ENCODE assay signal across 22 cellular contexts in genomic region chr2:199983534-199983933, GRCh38. TPM values are rescaled to one million over a fixed set of nuclear protein-coding genes. Genes with fewer than 3 reads are reported as not detected.
DNase-seq lines count a peak whose midpoint lies in the region; ATAC-seq and TF ChIP-seq lines count a peak whose summit lies in the region.
"Had no signal": no experiment of that assay in that cellular context is flagged by ENCODE, and none has a peak within 500 bp of the region (broad histone marks: within the 10 kb centered on the region; RNA-seq: fewer than 3 reads in every experiment).

No MANE protein-coding gene starts in this region.

- no peak overlapping the region for H4K5ac ChIP-seq in H9 (ENCODE audit: insufficient read length, low read depth, low read length)

- H3K27ac ChIP-seq in H9 (ENCODE audit: insufficient read length, low read depth, low read length) = peak overlapping the region; percentile 55
- no peak overlapping the region for H3K27ac ChIP-seq in colonic mucosa
- H3K27ac ChIP-seq: HL-60 had no signal

- no peak overlapping the region for H3K9ac ChIP-seq in H9 (ENCODE audit: extremely low read depth, insufficient read length, low read length)
- H3K9ac ChIP-seq in colonic mucosa (ENCODE audit: low read depth in 2 of 2, low read length in 2 of 2) = no peak overlapping the region

- H3K4me3 ChIP-seq in colonic mucosa = no peak overlapping the region
- H3K4me3 ChIP-seq: GM12878 had no signal

- no peak for DNase-seq in H9
- DNase-seq in NCI-H526 (lab: John Stamatoyannopoulos, UW) = peak; percentile 66 to 67
- peak; percentile 42 for DNase-seq in fibroblast of peridontal ligament (ENCODE audit: extremely low read depth)
- no peak for DNase-seq in SW480 (ENCODE audit: low spot score)
- no peak for DNase-seq in colonic mucosa
- DNase-seq: ACHN; BE2C; C1 segment of cervical spinal cord; CD4-positive, CD25-positive, alpha-beta regulatory T cell; CD8-positive, alpha-beta memory T cell; COR-L47; DMS 273 treated with DMSO at 0.1 percent for 48 hours; DMS53; DND-41; EL; KBM-7 had no signal

- TF ChIP-seq CTCF in H9 (conservative IDR thresholded peaks at IDR 0.05) (no peak), nephron (IDR thresholded peaks at IDR 0.05; ENCODE audit: unreplicated experiment in 3 of 3) (no peak), colonic mucosa (IDR thresholded peaks at IDR 0.05) (no peak)

- peaks cover 4% of the 10 kb centered on the region for H3K23me2 ChIP-seq in H9 (ENCODE audit: insufficient read length, low read depth, low read length, poor library complexity, severe bottlenecking)

- no peak overlapping the region for H2BK120ac ChIP-seq in H9 (ENCODE audit: low read depth, low read length, poor library complexity, severe bottlenecking)

- H3K27me3 ChIP-seq in H9 (ENCODE audit: insufficient read depth, low read length) (no peaks in the 10 kb centered on the region), colonic mucosa (no peaks in the 10 kb centered on the region)
- H3K27me3 ChIP-seq: BE2C had no signal

- H4K8ac ChIP-seq in H9 (replicated peaks; ENCODE audit: insufficient read length, low read depth, low read length) = no peak overlapping the region

- H3K9me3 Mint-ChIP-seq in H9 = no peaks in the 10 kb centered on the region
- H3K9me3 Mint-ChIP-seq in nephron = no peaks in the 10 kb centered on the region
- H3K9me3 Mint-ChIP-seq: CD4-positive, CD25-positive, alpha-beta regulatory T cell; CD8-positive, alpha-beta memory T cell; IgD-negative memory B cell had no signal

- H3K18ac ChIP-seq in H9 (ENCODE audit: insufficient read length, low read depth, low read length) = no peak overlapping the region

- no peak overlapping the region for H2BK20ac ChIP-seq in H9 (ENCODE audit: low read depth, low read length, poor library complexity, severe bottlenecking)

- no peaks in the 10 kb centered on the region for H4K20me1 ChIP-seq in H9 (ENCODE audit: control insufficient read depth, insufficient read depth, insufficient read length)

- no peak overlapping the region for H3K14ac ChIP-seq in H9 (ENCODE audit: insufficient read depth, low read length)

- no peak overlapping the region for H4K91ac ChIP-seq in H9 (ENCODE audit: insufficient read length, low read depth, low read length)

- no peak overlapping the region for H3K4ac ChIP-seq in H9 (ENCODE audit: low read depth, low read length)

- H3K4me2 ChIP-seq in H9 (ENCODE audit: insufficient read depth, insufficient read length, low read length) = no peak overlapping the region

- H3K36me3 Mint-ChIP-seq in H9 (ENCODE audit: insufficient read depth in 1 of 3, low read depth in 3 of 3) (peaks cover 0 to 2% (median 0%) of the 10 kb centered on the region in 3 experiments; a peak in 1 of 7 replicates), nephron (ENCODE audit: low read depth) (no peaks in the 10 kb centered on the region)
- H3K36me3 Mint-ChIP-seq: CD4-positive, CD25-positive, alpha-beta regulatory T cell had no signal

- H3K9me3 ChIP-seq in H9 (ENCODE audit: control insufficient read depth, low read depth, low read length) (no peaks in the 10 kb centered on the region), colonic mucosa (no peaks in the 10 kb centered on the region)
- H3K9me3 ChIP-seq: BE2C had no signal

- no peak overlapping the region for H2BK12ac ChIP-seq in H9 (ENCODE audit: insufficient read length, low read depth, low read length)

- no peaks in the 10 kb centered on the region for H3K79me1 ChIP-seq in H9 (ENCODE audit: insufficient read depth, low read depth, low read length, poor library complexity, severe bottlenecking)

- peaks cover 26 to 35% of the 10 kb centered on the region in 2 experiments for H3K4me1 Mint-ChIP-seq in H9
- peaks cover 52% of the 10 kb centered on the region for H3K4me1 Mint-ChIP-seq in nephron

- ATAC-seq in HG02759 (IDR thresholded peaks at IDR 0.05; ENCODE audit: unreplicated experiment) = no peak
- ATAC-seq: GM12878, HepG2 had no signal

- H3K23ac ChIP-seq in H9 (ENCODE audit: insufficient read length, low read depth, low read length) = no peak overlapping the region

- no peak overlapping the region for H2AK5ac ChIP-seq in H9 (ENCODE audit: insufficient read length, low read length)

- H3K56ac ChIP-seq in H9 (ENCODE audit: insufficient read length, low read depth, low read length) = no peak overlapping the region

- WGBS in H9 (ENCODE audit: extremely low coverage, insufficient read length, low lambda C conversion rate) = no CpG with 5 or more reads among the region's 1 CpG

- no peak overlapping the region; a peak in 1 of 5 replicates for H3K4me3 Mint-ChIP-seq in H9
- H3K4me3 Mint-ChIP-seq in nephron = no peak overlapping the region
- H3K4me3 Mint-ChIP-seq: CD4-positive, CD25-positive, alpha-beta regulatory T cell; CD8-positive, alpha-beta memory T cell; IgD-negative memory B cell had no signal

- H3K27ac Mint-ChIP-seq in H9 = peak overlapping the region; percentile 9 to 94 (median 54); a peak in 4 of 7 replicates
- peak overlapping the region; percentile 27 to 65 (median 62) for H3K27ac Mint-ChIP-seq in nephron
- H3K27ac Mint-ChIP-seq: CD4-positive, CD25-positive, alpha-beta regulatory T cell; CD8-positive, alpha-beta memory T cell; IgD-negative memory B cell had no signal

- no peak overlapping the region for H2BK5ac ChIP-seq in H9 (ENCODE audit: insufficient read length, low read length)

- H3K27me3 Mint-ChIP-seq in H9 (ENCODE audit: low read depth) = no peaks in the 10 kb centered on the region
- H3K27me3 Mint-ChIP-seq in nephron (ENCODE audit: low read depth) = no peaks in the 10 kb centered on the region
- H3K27me3 Mint-ChIP-seq: CD4-positive, CD25-positive, alpha-beta regulatory T cell; CD8-positive, alpha-beta memory T cell; IgD-negative memory B cell had no signal

- no peak overlapping the region for H3T11ph ChIP-seq in H9 (ENCODE audit: low read length)

- H2AFZ ChIP-seq in H9 (ENCODE audit: low read length) = no peak overlapping the region

- H3K79me2 ChIP-seq in H9 (ENCODE audit: insufficient read depth, low read length) = no peaks in the 10 kb centered on the region

- intact Hi-C loops in colonic mucosa (cut with DNase I) = loop anchor here (5.0 kb wide), 1 partner anchor 324 kb away; the partner anchor contains the start of gene SPATS2L

- H3K4me1 ChIP-seq in H9 (ENCODE audit: insufficient read depth, low read length) (peaks cover 6% of the 10 kb centered on the region), colonic mucosa (peaks cover 7% of the 10 kb centered on the region)

- H2BK15ac ChIP-seq in H9 (ENCODE audit: low read depth, low read length) = no peak overlapping the region

- no peaks in the 10 kb centered on the region for H3K36me3 ChIP-seq in colonic mucosa
- H3K36me3 ChIP-seq: BE2C had no signal

RNA-seq across cellular contexts. Expression of gene MAIP1, which starts 28.2 kb away (rescaled TPM):
- total RNA-seq in H9 (2021) (28.6 and 32.3 TPM in 2 replicates), colonic mucosa (10 to 100 TPM; 35.5 to 37.3 TPM)

RNA-seq across cellular contexts. Expression of gene TYW5, which starts 28.2 kb away (rescaled TPM):
- total RNA-seq in H9 (2021) = 16.5 and 17.7 TPM in 2 replicates
- 1 to 10 TPM; 7.6 to 8.1 TPM for total RNA-seq in colonic mucosa

Comparison
In these comparisons a context has a peak if more than half of its experiments do, and no peak if none do; other contexts are left out.
1. DNase-seq: peak in NCI-H526 (2 of 2) and fibroblast of peridontal ligament (single experiment); none in H9 (single experiment), SW480 (single experiment) and colonic mucosa (single experiment).